In genomic region chr6:157629220-157629619, GRCh38 we compare ENCODE assay signal across 17 cellular contexts.
DNase-seq lines count a peak whose midpoint lies in the region; ATAC-seq, FAIRE-seq and TF ChIP-seq lines count a peak whose summit lies in the region.
"Had no signal": no experiment of that assay in that cellular context is flagged by ENCODE, and none has a peak within 500 bp of the region (broad histone marks: within the 10 kb centered on the region; RNA-seq: fewer than 3 reads in every experiment).

No MANE protein-coding gene starts in this region.

- TF ChIP-seq CTCF in cardiac muscle cell (IDR thresholded peaks at IDR 0.05; ENCODE audit: low read depth, low read length): no peak
- TF ChIP-seq CTCF in left ventricle myocardium inferior (IDR thresholded peaks at IDR 0.05; ENCODE audit: borderline replicate concordance): no peak
- TF ChIP-seq CTCF in H1 (IDR thresholded peaks at IDR 0.05; ENCODE audit: control extremely low read depth in 1 of 3, insufficient read depth in 1 of 3, low read depth in 1 of 3, low read length in 3 of 3): no peak
- no peak for TF ChIP-seq CTCF in upper lobe of right lung (IDR thresholded peaks at IDR 0.05)

- H3K4me3 ChIP-seq in cardiac muscle cell (no peak overlapping the region), left ventricle myocardium inferior (no peak overlapping the region), H1 (ENCODE audit: extremely low read depth in 1 of 4, insufficient read depth in 2 of 4, low read depth in 3 of 4, low read length in 4 of 4) (no peak overlapping the region), upper lobe of right lung (no peak overlapping the region)
- H3K4me3 ChIP-seq: PC-9, stomach had no signal

- H4K5ac ChIP-seq in H1 (ENCODE audit: insufficient read length, low read depth, low read length): no peak overlapping the region

- H3K23ac ChIP-seq in H1 (ENCODE audit: insufficient read length): no peak overlapping the region

- H3K56ac ChIP-seq in H1 (replicated peaks; ENCODE audit: insufficient read length, low read depth, low read length): no peak overlapping the region

- H3K9ac ChIP-seq in H1 (replicated peaks in 1 of 4; ENCODE audit: extremely low read depth in 1 of 4, low read depth in 3 of 4, low read length in 3 of 4): no peak overlapping the region
- H3K9ac ChIP-seq: SK-N-SH had no signal

- H3K79me1 ChIP-seq in H1 (ENCODE audit: low read depth, low read length): no peaks in the 10 kb centered on the region; the same call in 1 of the 2 replicates

- intact Hi-C loops in left ventricle myocardium inferior (cut with micrococcal nuclease): no loop called here
- intact Hi-C loops in upper lobe of right lung (cut with DNase I): no loop called here

- no peak overlapping the region for H2BK20ac ChIP-seq in H1 (ENCODE audit: low read length)

- no peak overlapping the region for H2BK120ac ChIP-seq in H1 (replicated peaks; ENCODE audit: low read depth, low read length)

- peak overlapping the region; percentile 40; the same call in 1 of the 2 replicates for H2BK5ac ChIP-seq in H1 (ENCODE audit: low read depth, low read length)

- POLR2A ChIA-PET in H1 (lab: Charles Lee; ENCODE audit: partially characterized antibody): no interaction called here

- no peaks in the 10 kb centered on the region for H3K27me3 ChIP-seq in cardiac muscle cell
- no peaks in the 10 kb centered on the region for H3K27me3 ChIP-seq in left ventricle myocardium inferior (ENCODE audit: low read depth)
- H3K27me3 ChIP-seq in H1 (replicated peaks in 1 of 4; ENCODE audit: control insufficient read depth in 3 of 4, extremely low read depth in 1 of 4, insufficient read depth in 3 of 4, low read length in 3 of 4): no peaks in the 10 kb centered on the region
- H3K27me3 ChIP-seq in upper lobe of right lung: no peaks in the 10 kb centered on the region
- H3K27me3 ChIP-seq: stomach had no signal

- no peak overlapping the region for H3K4ac ChIP-seq in H1 (replicated peaks; ENCODE audit: insufficient read length, low read depth, low read length)

- H3K14ac ChIP-seq in H1 (ENCODE audit: insufficient read length): no peak overlapping the region

- H4K20me1 ChIP-seq in H1 (replicated peaks in 1 of 2; ENCODE audit: control insufficient read depth in 1 of 2, insufficient read depth in 2 of 2, low read length in 2 of 2): peaks cover 0 to 6% of the 10 kb centered on the region in 2 experiments

- ATAC-seq in upper lobe of right lung (peak; percentile 17), GM19035 (IDR thresholded peaks at IDR 0.05; ENCODE audit: unreplicated experiment) (no peak)
- ATAC-seq: activated T-helper 17 cell treated with anti-CD3 and anti-CD28 coated beads, Interleukin-2, amount 50 U/mL, for 72 hours; left ventricle myocardium superior had no signal

- H3K27ac ChIP-seq in cardiac muscle cell: no peak overlapping the region
- H3K27ac ChIP-seq in left ventricle myocardium inferior (replicated peaks): no peak overlapping the region
- H3K27ac ChIP-seq in H1 (ENCODE audit: low read depth, low read length): no peak overlapping the region
- no peak overlapping the region for H3K27ac ChIP-seq in upper lobe of right lung
- H3K27ac ChIP-seq: PC-9, stomach, VCaP had no signal

- no peak overlapping the region for H2BK15ac ChIP-seq in H1 (ENCODE audit: low read length)

- no peak overlapping the region; the same call in 1 of the 2 replicates for H2BK12ac ChIP-seq in H1 (ENCODE audit: low read depth, low read length)

- H2AK5ac ChIP-seq in H1 (ENCODE audit: low read depth, low read length): no peak overlapping the region

- no peak for TF ChIP-seq EP300 in H1 (IDR thresholded peaks at IDR 0.05; ENCODE audit: borderline replicate concordance in 1 of 2, low read depth in 2 of 2, low read length in 2 of 2)

- peaks cover 9% of the 10 kb centered on the region; the same call in 1 of the 2 replicates for H3K23me2 ChIP-seq in H1 (ENCODE audit: low read depth, low read length)

- no peak overlapping the region for H2AFZ ChIP-seq in H1 (ENCODE audit: low read length)
- H2AFZ ChIP-seq: PC-9 had no signal

- H3K4me1 ChIP-seq in cardiac muscle cell (ENCODE audit: low read depth): no peaks in the 10 kb centered on the region
- no peaks in the 10 kb centered on the region for H3K4me1 ChIP-seq in left ventricle myocardium inferior
- peaks cover 0 to 6% (median 0%) of the 10 kb centered on the region in 4 experiments; a peak in 1 of 7 replicates for H3K4me1 ChIP-seq in H1 (replicated peaks in 1 of 4; ENCODE audit: control insufficient read depth in 3 of 4, insufficient read depth in 4 of 4, low read length in 3 of 4)
- H3K4me1 ChIP-seq in upper lobe of right lung: no peaks in the 10 kb centered on the region
- H3K4me1 ChIP-seq: stomach had no signal

- no peak overlapping the region for H3K4me2 ChIP-seq in H1 (ENCODE audit: insufficient read depth in 1 of 2, low read depth in 2 of 2, low read length in 2 of 2)
- H3K4me2 ChIP-seq: PC-9, SK-N-SH had no signal

- no peak for TF ChIP-seq RAD21 in H1 (IDR thresholded peaks at IDR 0.05 in 1 of 2, conservative IDR thresholded peaks at IDR 0.05 in 1 of 2; ENCODE audit: low read depth in 2 of 2, low read length in 2 of 2)

- H3K36me3 ChIP-seq in cardiac muscle cell: no peaks in the 10 kb centered on the region
- H3K36me3 ChIP-seq in left ventricle myocardium inferior: no peaks in the 10 kb centered on the region
- H3K36me3 ChIP-seq in H1 (ENCODE audit: control insufficient read depth in 2 of 4, insufficient read depth in 4 of 4, low read length in 3 of 4): no peaks in the 10 kb centered on the region; a peak in 1 of 8 replicates
- H3K36me3 ChIP-seq in upper lobe of right lung: no peaks in the 10 kb centered on the region

- DNase-seq in cardiac muscle cell (ENCODE audit: low read depth in 1 of 2, low spot score in 1 of 2) (peak; percentile 20 to 49), left ventricle myocardium inferior (no peak), NOMO-1 treated with dmso at 0.1 percent for 144 hours (lab: John Stamatoyannopoulos, UW; ENCODE audit: unreplicated experiment) (peak; percentile 15), H1 (ENCODE audit: low read depth in 1 of 2, low spot score in 2 of 2) (no peak), upper lobe of right lung (no peak), NCI-H1092 (lab: John Stamatoyannopoulos, UW) (no peak), NCI-H146 treated with DMSO at 0.1 percent for 48 hours (lab: John Stamatoyannopoulos, UW; ENCODE audit: unreplicated experiment) (no peak)
- DNase-seq: left ventricle myocardium superior, naive B cell, NCI-H1930, NCI-H510A, PC-9, SK-N-SH, stomach had no signal

- no peak overlapping the region for H4K8ac ChIP-seq in H1 (ENCODE audit: extremely low read depth, insufficient read depth, low read length)

- CTCF ChIA-PET in H1 (lab: Charles Lee; ENCODE audit: partially characterized antibody): interaction anchor here (1.0 kb wide), 1 partner anchor 40 kb away, joined by 3 read pairs; no protein-coding TSS in a partner anchor

- no peak overlapping the region for H3K18ac ChIP-seq in H1 (ENCODE audit: extremely low read depth, low read length)

- H4K91ac ChIP-seq in H1 (replicated peaks; ENCODE audit: insufficient read length, low read length): no peak overlapping the region

- H3K9me3 ChIP-seq in cardiac muscle cell (ENCODE audit: low read depth) (no peaks in the 10 kb centered on the region), left ventricle myocardium inferior (replicated peaks) (no peaks in the 10 kb centered on the region), H1 (ENCODE audit: insufficient read depth in 2 of 2, low read depth in 1 of 2, low read length in 1 of 2) (no peaks in the 10 kb centered on the region), upper lobe of right lung (no peaks in the 10 kb centered on the region)
- H3K9me3 ChIP-seq: SK-N-SH, stomach had no signal

- 81% methylated on average over 10 of the region's 10 CpGs; no CpG with 5 or more reads in 1 of the 2 experiments for WGBS in H1 (ENCODE audit: extremely low coverage in 1 of 2, insufficient coverage in 1 of 2, insufficient read length in 1 of 2, insufficient replicate concordance in 2 of 2, low coverage in 1 of 2, low lambda C conversion rate in 2 of 2, missing lambda C conversion rate in 1 of 2), 2 experiments

- no peaks in the 10 kb centered on the region for H3K79me2 ChIP-seq in H1 (ENCODE audit: control insufficient read depth in 1 of 2, insufficient read depth in 2 of 2, low read length in 2 of 2)

- no peak for FAIRE-seq in H1 (lab: Jason Lieb, UNC)

- TF ChIP-seq POLR2A in H1 (IDR thresholded peaks at IDR 0.05; ENCODE audit: control extremely low read depth in 1 of 2, low read depth in 2 of 2, low read length in 2 of 2): no peak

TF ChIP-seq in H1, 55 proteins besides CTCF, POLR2A, EP300 and RAD21:
- TF ChIP-seq NANOG (IDR thresholded peaks at IDR 0.05; ENCODE audit: insufficient read depth, low read depth, low read length, poor library complexity, severe bottlenecking) (no peak), TEAD4 (IDR thresholded peaks at IDR 0.05; ENCODE audit: low read depth, low read length) (peak; percentile 49; the same call in 1 of the 2 replicates), MAFK (IDR thresholded peaks at IDR 0.05; ENCODE audit: low read depth, low read length) (no peak)
TF ChIP-seq in H1: peak in this region for 1.

Comparison
In these comparisons a context has a peak if more than half of its experiments do, and no peak if none do; other contexts are left out.
1. DNase-seq: peak in cardiac muscle cell (2 of 2) and NOMO-1 treated with dmso at 0.1 percent for 144 hours (single experiment); none in left ventricle myocardium inferior (single experiment), H1 (0 of 2), upper lobe of right lung (single experiment), NCI-H1092 (single experiment) and NCI-H146 treated with DMSO at 0.1 percent for 48 hours (single experiment).